22 cellular contexts compared by ENCODE assay signal in the genomic region with DNA sequence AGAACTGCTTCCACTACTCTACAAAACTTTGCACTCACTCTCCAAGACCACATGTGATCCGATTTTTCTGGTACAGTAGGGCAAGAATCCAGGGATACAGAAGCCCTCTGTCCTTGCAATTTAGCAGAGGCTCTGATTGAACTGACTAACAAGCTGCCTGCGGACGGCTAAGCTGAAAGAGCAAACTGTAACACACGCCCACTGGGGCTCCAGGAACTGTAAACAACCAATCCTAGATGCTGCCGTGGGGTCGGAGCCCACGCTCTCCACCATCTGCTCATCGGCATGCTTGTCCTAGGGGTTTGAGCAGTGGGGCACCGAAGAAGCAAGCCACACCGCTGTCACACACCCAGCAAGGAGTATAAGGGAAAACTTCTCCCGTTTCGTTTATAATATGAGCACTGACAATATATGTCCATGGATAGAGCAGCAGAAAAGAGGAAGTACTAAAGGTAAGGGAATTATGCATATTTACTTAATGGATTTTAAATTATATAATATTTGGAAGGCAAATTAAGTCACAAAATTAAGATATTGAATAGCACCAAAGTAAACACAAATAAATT.
DNase-seq lines count a peak whose midpoint lies in the region; ATAC-seq and TF ChIP-seq lines count a peak whose summit lies in the region.
"Had no signal": no experiment of that assay in that cellular context is flagged by ENCODE, and none has a peak within 500 bp of the region (broad histone marks: within the 10 kb centered on the region; RNA-seq: fewer than 3 reads in every experiment).

No MANE protein-coding gene starts in this region.

- H3K27me3 ChIP-seq in A673 (replicated peaks; ENCODE audit: insufficient read depth, low read depth, low read length, poor library complexity), result no peaks in the 10 kb centered on the region

- TF ChIP-seq CTCF in choroid plexus epithelial cell (conservative IDR thresholded peaks at IDR 0.05; ENCODE audit: low read depth, low read length) (no peak), A673 (conservative IDR thresholded peaks at IDR 0.05; ENCODE audit: low read depth, low read length) (no peak)

- in situ Hi-C loops in KBM-7 (cut with MboI; ENCODE audit: low pct_unique_long_range_greater_than_20kb, low sequenced_read_pairs), result no loop called here

- BruUV-seq in A673 (replicated peaks; lab: Mats Ljungman, UMichigan), result no TSS peak

- intact Hi-C loops in A673 (cut with micrococcal nuclease; ENCODE audit: unreplicated experiment), result no loop called here

- ATAC-seq in HG03108 (IDR thresholded peaks at IDR 0.05; ENCODE audit: unreplicated experiment), result no peak

- H3K27ac ChIP-seq in A673 (ENCODE audit: low read depth, low read length, poor library complexity, severe bottlenecking), result no peak overlapping the region
- H3K27ac ChIP-seq: HL-60, RWPE1, skin epidermis had no signal

- CTCF ChIA-PET in A673 (lab: Charles Lee), result no interaction called here

- no peaks in the 10 kb centered on the region for H3K4me1 ChIP-seq in A673 (ENCODE audit: insufficient read depth, low read length, poor library complexity, severe bottlenecking)

- H3K9me3 ChIP-seq in A673 (ENCODE audit: low read depth, low read length, poor library complexity, severe bottlenecking), result no peaks in the 10 kb centered on the region

- H3K4me3 ChIP-seq in choroid plexus epithelial cell (ENCODE audit: low read depth, low read length) (peak overlapping the region; percentile 56), A673 (ENCODE audit: low read depth, low read length, poor library complexity, severe bottlenecking) (no peak overlapping the region)
- H3K4me3 ChIP-seq: skin epidermis had no signal

- H3K36me3 ChIP-seq in A673 (ENCODE audit: insufficient read depth, low read length, poor library complexity, severe bottlenecking), result no peaks in the 10 kb centered on the region

- DNase-seq in A172 (ENCODE audit: low spot score), result peak; percentile 19
- peak; percentile 95 for DNase-seq in KBM-7
- peak; percentile 92 for DNase-seq in NCI-H82 (lab: John Stamatoyannopoulos, UW)
- peak; percentile 41 for DNase-seq in choroid plexus epithelial cell (ENCODE audit: low read depth)
- DNase-seq in ureter (ENCODE audit: low spot score), result no peak
- no peak for DNase-seq in cortex of kidney (lab: John Stamatoyannopoulos, UW)
- DNase-seq in A673 (ENCODE audit: low spot score), result no peak
- DNase-seq: activated CD4-positive, CD25-positive, alpha-beta regulatory T cell; activated naive CD8-positive, alpha-beta T cell treated with anti-CD3 and anti-CD28 coated beads, Interleukin-2, amount 10 ng/mL, durations not matched to agents 7 days and 5 days; CD4-positive, CD25-positive, alpha-beta regulatory T cell; dermis blood vessel endothelial cell; EL; naive B cell; NCI-H1105; NCI-H226; posterior cingulate gyrus; stimulated activated CD4-positive, alpha-beta T cell treated with anti-CD3 and anti-CD28 coated beads, Interleukin-4, amount 100 ng/mL, for 24 hours; substantia nigra had no signal

- POLR2A ChIA-PET in A673 (lab: Charles Lee; ENCODE audit: low non-redundant PET), result no interaction called here

Comparison
In these comparisons a context has a peak if more than half of its experiments do, and no peak if none do; other contexts are left out.
1. DNase-seq: peak in A172 (single experiment), KBM-7 (single experiment), NCI-H82 (single experiment) and choroid plexus epithelial cell (single experiment); none in ureter (single experiment), cortex of kidney (single experiment) and A673 (single experiment).